In genomic region chr2:58655152-58655551, GRCh38 we compare ENCODE assay signal across 7 cellular contexts.
"Had no signal": no experiment of that assay in that cellular context is flagged by ENCODE, and none has a peak within 500 bp of the region (broad histone marks: within the 10 kb centered on the region; RNA-seq: fewer than 3 reads in every experiment).

No MANE protein-coding gene starts in this region.

- DNase-seq: GDM1, GF-D8 had no signal

- H3K4me3 ChIP-seq: GM12878 had no signal

- FAIRE-seq: GM12878, GM12891, GM12892, GM18507, GM19239 had no signal
